ENCODE assay signal across 9 cellular contexts in the genomic region with DNA sequence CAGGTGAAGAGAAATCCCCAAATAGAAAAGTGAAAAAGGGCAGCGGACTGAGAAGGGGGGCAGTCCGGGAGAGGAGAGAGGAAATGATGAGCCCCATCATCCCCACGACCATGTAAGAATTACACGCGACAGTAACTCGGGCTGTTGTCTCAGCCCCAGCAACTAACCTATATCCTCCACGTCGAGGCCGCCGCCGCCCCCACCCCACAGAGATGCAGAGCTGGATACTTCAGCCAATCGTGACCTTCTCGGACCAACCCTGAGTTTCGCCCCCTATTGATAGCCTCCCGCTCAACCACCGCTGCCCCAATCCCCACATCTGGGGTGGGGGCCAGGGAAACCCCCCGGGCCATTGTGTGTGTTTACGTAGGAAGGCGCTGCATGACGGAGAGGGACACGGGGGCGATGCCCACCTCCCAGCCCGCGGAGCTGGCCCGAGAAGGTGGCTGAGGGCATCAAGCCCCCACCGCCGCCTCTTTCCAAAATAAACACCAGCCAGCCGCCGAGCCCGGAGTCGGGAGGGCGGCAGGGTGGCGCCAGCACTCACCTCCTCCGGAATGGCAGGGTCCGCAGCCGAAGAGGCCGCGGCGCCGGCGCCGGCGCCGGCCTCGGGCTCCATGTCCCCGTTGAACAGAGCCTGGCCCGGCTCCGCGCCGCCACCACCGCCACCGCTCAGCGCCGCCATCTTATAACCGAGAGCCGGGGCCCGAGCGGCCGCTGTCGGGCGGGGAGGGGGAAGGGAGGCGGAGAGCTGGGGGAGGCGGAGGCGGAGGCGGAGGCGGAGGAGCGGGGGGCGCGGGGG. TPM values are rescaled to one million over a fixed set of nuclear protein-coding genes. Genes with fewer than 3 reads are reported as not detected.
DNase-seq lines count a peak whose midpoint lies in the region; ATAC-seq and TF ChIP-seq lines count a peak whose summit lies in the region.
"Had no signal": no experiment of that assay in that cellular context is flagged by ENCODE, and none has a peak within 500 bp of the region (broad histone marks: within the 10 kb centered on the region; RNA-seq: fewer than 3 reads in every experiment).

No MANE protein-coding gene starts in this region.

- intact Hi-C loops in activated CD4-positive, alpha-beta T cell treated with anti-CD3 and anti-CD28 coated beads, Interleukin-2, amount 10 ng/mL, durations not matched to agents 24 days and 14 days (cut with micrococcal nuclease), result loop anchor here (1.0 to 2.0 kb wide), 4 partner anchors 48 to 227 kb away; a partner anchor contains a TSS

- peaks cover 11% of the 10 kb centered on the region for H3K27me3 Mint-ChIP-seq in activated CD4-positive, alpha-beta T cell treated with anti-CD3 and anti-CD28 coated beads, Interleukin-2, amount 10 ng/mL, durations not matched to agents 24 days and 14 days
- H3K27me3 Mint-ChIP-seq: activated naive CD4-positive, alpha-beta T cell treated with anti-CD3 and anti-CD28 coated beads, Interleukin-2, amount 50 U/mL, for 24 hours had no signal

- no peaks in the 10 kb centered on the region for H3K9me3 Mint-ChIP-seq in activated CD4-positive, alpha-beta T cell treated with anti-CD3 and anti-CD28 coated beads, Interleukin-2, amount 10 ng/mL, durations not matched to agents 24 days and 14 days
- H3K9me3 Mint-ChIP-seq: activated naive CD4-positive, alpha-beta T cell treated with anti-CD3 and anti-CD28 coated beads, Interleukin-2, amount 50 U/mL, for 24 hours had no signal

- peak; percentile 29 for TF ChIP-seq CTCF in liver (IDR thresholded peaks at IDR 0.05; ENCODE audit: low read depth, low read length, missing input control)

- peak in 1 of 2 donors; percentile 42 for TF ChIP-seq RAD21 in liver (IDR thresholded peaks at IDR 0.05)

- peak overlapping the region; percentile 92 to 93 (median 93) for H3K4me3 ChIP-seq in liver (ENCODE audit: low read depth in 1 of 3, low read length in 3 of 3)

- H3K9ac ChIP-seq in liver (ENCODE audit: low read depth in 1 of 2, low read length in 2 of 2), result peak overlapping the region; percentile 40 to 98

- H3K4me3 Mint-ChIP-seq in activated CD4-positive, alpha-beta T cell treated with anti-CD3 and anti-CD28 coated beads, Interleukin-2, amount 10 ng/mL, durations not matched to agents 24 days and 14 days, result no peak overlapping the region

- H3K4me1 Mint-ChIP-seq in activated CD4-positive, alpha-beta T cell treated with anti-CD3 and anti-CD28 coated beads, Interleukin-2, amount 10 ng/mL, durations not matched to agents 24 days and 14 days, result peaks cover 14% of the 10 kb centered on the region

- H3K27ac Mint-ChIP-seq in activated CD4-positive, alpha-beta T cell treated with anti-CD3 and anti-CD28 coated beads, Interleukin-2, amount 10 ng/mL, durations not matched to agents 24 days and 14 days, result no peak overlapping the region

- ATAC-seq in GM18907 (IDR thresholded peaks at IDR 0.05; ENCODE audit: unreplicated experiment) (peak; percentile 86), HG03135 (IDR thresholded peaks at IDR 0.05; ENCODE audit: unreplicated experiment) (peak; percentile 87)

- peak overlapping the region; percentile 92 to 99 for H3K27ac ChIP-seq in liver (ENCODE audit: low read depth in 1 of 2, low read length in 2 of 2)

- DNase-seq in AML-193 (lab: John Stamatoyannopoulos, UW), result peak; percentile 41
- DNase-seq in NCI-H446 (lab: John Stamatoyannopoulos, UW), result peak; percentile 25 to 76
- peak; percentile 92 for DNase-seq in activated CD4-positive, alpha-beta T cell treated with anti-CD3 and anti-CD28 coated beads, Interleukin-2, amount 10 ng/mL, durations not matched to agents 24 days and 14 days
- DNase-seq in dedifferentiated amniotic fluid mesenchymal stem cell (ENCODE audit: extremely low spot score), result peak; percentile 71
- DNase-seq in stimulated activated CD4-positive, alpha-beta T cell treated with anti-CD3 and anti-CD28 coated beads, Interleukin-4, amount 100 ng/mL, for 24 hours, result peak; percentile 68

- H3K36me3 ChIP-seq in liver (ENCODE audit: control insufficient read depth in 4 of 4, insufficient read depth in 3 of 4, low read depth in 1 of 4, low read length in 3 of 4), result no peaks in the 10 kb centered on the region

- WGBS in liver, result under 1% methylated on average over 65 of the region's 69 CpGs

- no peaks in the 10 kb centered on the region for H3K27me3 ChIP-seq in liver (ENCODE audit: control insufficient read depth in 4 of 4, insufficient read depth in 4 of 4, low read length in 3 of 4)

- no peaks in the 10 kb centered on the region for H3K9me3 ChIP-seq in liver (ENCODE audit: control insufficient read depth in 4 of 4, low read length in 3 of 4)

- no peaks in the 10 kb centered on the region for H3K36me3 Mint-ChIP-seq in activated CD4-positive, alpha-beta T cell treated with anti-CD3 and anti-CD28 coated beads, Interleukin-2, amount 10 ng/mL, durations not matched to agents 24 days and 14 days (ENCODE audit: low read depth)
- H3K36me3 Mint-ChIP-seq: activated naive CD4-positive, alpha-beta T cell treated with anti-CD3 and anti-CD28 coated beads, Interleukin-2, amount 50 U/mL, for 24 hours had no signal

- peaks cover 4 to 29% (median 20%) of the 10 kb centered on the region in 4 donors for H3K4me1 ChIP-seq in liver (ENCODE audit: control insufficient read depth in 4 of 4, insufficient read depth in 4 of 4, low read length in 3 of 4)

TF ChIP-seq in liver, 16 proteins besides CTCF, POLR2A, EP300 and RAD21:
- no peak for TF ChIP-seq RXRA (IDR thresholded peaks at IDR 0.05)
- peak; percentile 6 for TF ChIP-seq FOXA2 (IDR thresholded peaks at IDR 0.05)
- TF ChIP-seq YY1 (IDR thresholded peaks at IDR 0.05), result peak; percentile 13
- TF ChIP-seq JUND (IDR thresholded peaks at IDR 0.05), result no peak
- no peak for TF ChIP-seq TAF1 (conservative IDR thresholded peaks at IDR 0.05)

RNA-seq across cellular contexts. Expression of a gene that starts 0.5 kb away (rescaled TPM):
- 22.4 and 23.5 TPM in 2 replicates for total RNA-seq in activated CD4-positive, alpha-beta T cell treated with anti-CD3 and anti-CD28 coated beads, Interleukin-2, amount 10 ng/mL, durations not matched to agents 24 days and 14 days
- total RNA-seq in liver, result 10 to 100 TPM; 19.9 to 21.9 TPM
- polyA plus RNA-seq in liver, result 1 to 10 TPM; 2.6 to 8.0 TPM

Comparison
In these comparisons a context has a peak if more than half of its experiments do, and no peak if none do; other contexts are left out.
1. Peak in every context shown above with its lines: DNase-seq, ATAC-seq, H3K4me3 ChIP-seq and H3K27ac ChIP-seq.
2. DNase-seq: peak in every context shown above with its lines; median percentile 92 in activated CD4-positive, alpha-beta T cell treated with anti-CD3 and anti-CD28 coated beads, Interleukin-2, amount 10 ng/mL, durations not matched to agents 24 days and 14 days; 71 in dedifferentiated amniotic fluid mesenchymal stem cell; 68 in stimulated activated CD4-positive, alpha-beta T cell treated with anti-CD3 and anti-CD28 coated beads, Interleukin-4, amount 100 ng/mL, for 24 hours; 50 in NCI-H446; 41 in AML-193.